ENCODE assay signal across 7 cellular contexts in the genomic region with DNA sequence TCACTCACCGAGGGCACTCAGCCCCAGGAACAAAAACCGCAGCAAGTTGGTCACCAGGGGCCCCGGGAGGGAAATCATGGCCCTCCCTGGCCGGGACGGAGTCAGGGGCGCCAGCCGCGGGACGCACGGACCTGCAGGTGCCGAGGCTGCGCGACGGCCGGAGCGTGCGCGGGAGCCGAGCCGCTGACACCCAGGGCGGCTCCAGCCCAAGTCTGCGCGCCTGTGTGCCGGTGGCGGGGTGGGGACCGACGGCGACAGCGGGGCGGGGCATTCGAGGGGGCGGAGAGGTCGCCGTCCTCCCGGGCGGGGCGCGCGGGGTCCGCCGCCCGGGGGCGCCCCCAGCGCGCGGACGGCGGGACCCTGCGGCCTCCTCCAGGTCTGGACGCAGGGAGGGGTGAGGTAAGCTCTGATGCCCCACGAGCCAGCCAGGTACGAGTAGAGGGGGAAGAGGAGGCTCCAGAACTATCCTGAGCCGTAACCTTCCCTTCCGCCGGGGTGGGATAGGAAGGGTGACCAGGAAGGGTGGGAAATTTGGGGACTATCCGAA. TPM values are rescaled to one million over a fixed set of nuclear protein-coding genes. Genes with fewer than 3 reads are reported as not detected.
A peak's percentile ranks its signal among the peaks of the same experiment; 100 is the strongest.
DNase-seq lines count a peak whose midpoint lies in the region; ATAC-seq, FAIRE-seq and TF ChIP-seq lines count a peak whose summit lies in the region.

A gene with protein sequence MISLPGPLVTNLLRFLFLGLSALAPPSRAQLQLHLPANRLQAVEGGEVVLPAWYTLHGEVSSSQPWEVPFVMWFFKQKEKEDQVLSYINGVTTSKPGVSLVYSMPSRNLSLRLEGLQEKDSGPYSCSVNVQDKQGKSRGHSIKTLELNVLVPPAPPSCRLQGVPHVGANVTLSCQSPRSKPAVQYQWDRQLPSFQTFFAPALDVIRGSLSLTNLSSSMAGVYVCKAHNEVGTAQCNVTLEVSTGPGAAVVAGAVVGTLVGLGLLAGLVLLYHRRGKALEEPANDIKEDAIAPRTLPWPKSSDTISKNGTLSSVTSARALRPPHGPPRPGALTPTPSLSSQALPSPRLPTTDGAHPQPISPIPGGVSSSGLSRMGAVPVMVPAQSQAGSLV (minus strand): TSS at position 214 of the 547 bp plus-strand sequence. CDS start 136 bp downstream, at position 78.

- no peaks in the 10 kb centered on the region for H3K9me2 ChIP-seq in OCI-LY7 (ENCODE audit: insufficient read depth, low read length)

- H4K20me1 ChIP-seq in OCI-LY7 (ENCODE audit: insufficient read depth, low read length) = no peaks in the 10 kb centered on the region

- peak; percentile 26; the same call in 1 of the 2 replicates for TF ChIP-seq CTCF in OCI-LY7 (conservative IDR thresholded peaks at IDR 0.05; ENCODE audit: low read length)

- H3K36me3 ChIP-seq in OCI-LY7 (ENCODE audit: insufficient read depth, low read length) = peaks cover 5% of the 10 kb centered on the region; the same call in 1 of the 2 replicates

- DNase-seq in OCI-LY7 (ENCODE audit: low spot score) = peak; percentile 75
- DNase-seq in activated naive CD4-positive, alpha-beta T cell treated with anti-CD3 and anti-CD28 coated beads, Interleukin-2, amount 50 U/mL, for 16 hours = peak; percentile 71
- DNase-seq in left ventricle myocardium superior = peak; percentile 74
- no peak for DNase-seq in skeletal muscle cell (ENCODE audit: low read depth)
- no peak for DNase-seq in H54 (ENCODE audit: insufficient read length, low spot score)

- no peak for TF ChIP-seq POLR2A in H54 (IDR thresholded peaks at IDR 0.05; ENCODE audit: low read depth, low read length)

- no peaks in the 10 kb centered on the region for H3K9me3 ChIP-seq in OCI-LY7 (ENCODE audit: low read length)

- CTCF ChIA-PET in OCI-LY7 (lab: Charles Lee; ENCODE audit: unreplicated experiment) = interaction anchor here (0.6 to 2.3 kb wide), 4 partner anchors 16 to 93 kb away, joined by 3 to 9 read pairs (median 4); no protein-coding TSS in a partner anchor

- H3K79me2 ChIP-seq in OCI-LY7 (ENCODE audit: insufficient read depth, low read depth, low read length) = no peaks in the 10 kb centered on the region

- intact Hi-C loops in OCI-LY7 (cut with micrococcal nuclease; ENCODE audit: unreplicated experiment) (no loop called here), left ventricle myocardium superior (cut with micrococcal nuclease) (loop anchor here (10.0 kb wide), 1 partner anchor 97 kb away; no protein-coding TSS in a partner anchor)

- no TSS peak for BruUV-seq in OCI-LY7 (replicated peaks; lab: Mats Ljungman, UMichigan)

- peak within 1 kb of the TSS; percentile 67; the same call in 1 of the 2 replicates for H2AFZ ChIP-seq in OCI-LY7 (ENCODE audit: low read length)

- H3K4me2 ChIP-seq in OCI-LY7 (ENCODE audit: low read length) = peak within 1 kb of the TSS; percentile 84

- H3K4me1 ChIP-seq in OCI-LY7 (ENCODE audit: insufficient read depth, low read length, poor library complexity, severe bottlenecking) = peaks cover 44% of the 10 kb centered on the region

- no peak for FAIRE-seq in H54 (lab: Jason Lieb, UNC)

- POLR2A ChIA-PET in OCI-LY7 (lab: Charles Lee) = interaction anchor here (1.6 to 2.7 kb wide), 2 partner anchors 37 to 92 kb away, joined by 3 to 15 read pairs; no protein-coding TSS in a partner anchor

- H3K4me3 ChIP-seq in OCI-LY7 (ENCODE audit: low read depth, low read length, poor library complexity, severe bottlenecking) (peak within 1 kb of the TSS; percentile 71), skeletal muscle cell (ENCODE audit: low read depth, low read length) (peak within 1 kb of the TSS; percentile 46)

- no peak within 1 kb of the TSS for H3K27ac ChIP-seq in OCI-LY7 (ENCODE audit: low read depth, low read length, poor library complexity, severe bottlenecking)

- peak; percentile 54 for ATAC-seq in GM18868 (IDR thresholded peaks at IDR 0.05; ENCODE audit: unreplicated experiment)
- ATAC-seq in HG02852 (IDR thresholded peaks at IDR 0.05; ENCODE audit: unreplicated experiment) = peak; percentile 51
- ATAC-seq in left ventricle myocardium superior = peak; percentile 56

RNA-seq across cellular contexts. Expression of the gene that starts here (rescaled TPM):
- 0.15 and 0.35 TPM in 2 replicates for total RNA-seq in OCI-LY7 (2014; rRNA removed; shearing (Covaris generic))
- total RNA-seq in OCI-LY7 (2022) = 0.49 and 0.83 TPM in 2 replicates
- total RNA-seq in left ventricle myocardium superior = 40.5 TPM

Comparison
In these comparisons a context has a peak if more than half of its experiments do, and no peak if none do; other contexts are left out.
1. RNA of the gene that starts here (total RNA-seq): 40.5 TPM in left ventricle myocardium superior (single experiment); 0.15 to 0.83 TPM in OCI-LY7; every median in the first group is over 10 times any median in the second.
2. Peak in DNase-seq, H3K4me3 ChIP-seq and H3K4me2 ChIP-seq in OCI-LY7; RNA of the gene not detected or under 1 TPM.
3. DNase-seq: peak in activated naive CD4-positive, alpha-beta T cell treated with anti-CD3 and anti-CD28 coated beads, Interleukin-2, amount 50 U/mL, for 16 hours (single experiment) and left ventricle myocardium superior (single experiment); none in skeletal muscle cell (single experiment) and H54 (single experiment).
4. Peak in every context shown above with its lines, with median percentiles within 50 percentile points of each other: ATAC-seq.